Comparison of ENCODE assay signal across 24 cellular contexts in genomic region chr1:25664357-25664796, GRCh38. TPM values are rescaled to one million over a fixed set of nuclear protein-coding genes. Genes with fewer than 3 reads are reported as not detected.
DNase-seq lines count a peak whose midpoint lies in the region; ATAC-seq and TF ChIP-seq lines count a peak whose summit lies in the region.
"Had no signal": no experiment of that assay in that cellular context is flagged by ENCODE, and none has a peak within 500 bp of the region (broad histone marks: within the 10 kb centered on the region; RNA-seq: fewer than 3 reads in every experiment).

No MANE protein-coding gene starts in this region.

- H3K9me3 ChIP-seq in BLaER1, result no peaks in the 10 kb centered on the region
- no peaks in the 10 kb centered on the region for H3K9me3 ChIP-seq in lung (ENCODE audit: control insufficient read depth in 2 of 2, insufficient read depth in 1 of 2, low read length in 1 of 2)
- H3K9me3 ChIP-seq: SK-N-SH, suprapubic skin had no signal

- TF ChIP-seq CTCF in fibroblast of pulmonary artery (IDR thresholded peaks at IDR 0.05; ENCODE audit: low read length, missing control alignments), result no peak
- no peak for TF ChIP-seq CTCF in lung (IDR thresholded peaks at IDR 0.05; ENCODE audit: control extremely low read depth, extremely low read depth)
- no peak for TF ChIP-seq CTCF in GM10248 (IDR thresholded peaks at IDR 0.05; ENCODE audit: control extremely low read depth, extremely low read depth, low read depth, missing control alignments)

- 58 to 68% methylated on average over 7 of the region's 7 CpGs for WGBS in lung, 2 donors

- no peaks in the 10 kb centered on the region for H3K36me3 ChIP-seq in BLaER1
- H3K36me3 ChIP-seq in lung (ENCODE audit: control insufficient read depth in 2 of 2, insufficient read depth in 2 of 2, low read length in 2 of 2), result no peaks in the 10 kb centered on the region
- H3K36me3 ChIP-seq: suprapubic skin had no signal

- peak; percentile 30 for DNase-seq in DMS153 treated with DMSO at 0.1 percent for 48 hours (lab: John Stamatoyannopoulos, UW; ENCODE audit: unreplicated experiment)
- peak; percentile 31 for DNase-seq in fibroblast of pulmonary artery (ENCODE audit: low read depth)
- DNase-seq in lung (ENCODE audit: low spot score), result no peak
- no peak for DNase-seq in GM10248 (ENCODE audit: extremely low spot score)
- no peak for DNase-seq in kidney tubule cell (ENCODE audit: low spot score)
- DNase-seq in NCI-H2029 treated with DMSO at 0.1 percent for 48 hours (lab: John Stamatoyannopoulos, UW), result no peak
- DNase-seq: activated CD4-positive, alpha-beta T cell treated with anti-CD3 and anti-CD28 coated beads for 36 hours; activated naive CD4-positive, alpha-beta T cell treated with anti-CD3 and anti-CD28 coated beads for 36 hours; activated T-cell treated with anti-CD3 and anti-CD28 coated beads, Interleukin-2, amount 50 U/mL, for 4 hours; amniotic stem cell; cortex of kidney; IMR-90; naive thymus-derived CD8-positive, alpha-beta T cell; NCI-H1092; NCI-H2029; NCI-H510A treated with DMSO at 0.1 percent for 48 hours; retina; RPMI8226; SK-N-SH; stimulated activated CD4-positive, alpha-beta T cell treated with anti-CD3 and anti-CD28 coated beads, Interleukin-12 subunit alpha, Interleukin-12 subunit beta, amount 100 ng/mL, for 4 hours; stimulated activated CD4-positive, alpha-beta T cell treated with anti-CD3 and anti-CD28 coated beads, Interleukin-4, amount 100 ng/mL, for 24 hours; stimulated activated naive B cell treated with anti-CD40 and anti-IgM and Interleukin-4, amounts not matched to agents 10 μg/mL and 1 μg/mL and 100 μg/mL, for 72 hours had no signal

- no peak overlapping the region for H3K9ac ChIP-seq in BLaER1
- H3K9ac ChIP-seq: SK-N-SH had no signal

- no peak overlapping the region for H3K27ac ChIP-seq in BLaER1
- no peak overlapping the region for H3K27ac ChIP-seq in lung (ENCODE audit: low read depth in 1 of 2, low read length in 1 of 2)
- H3K27ac ChIP-seq: suprapubic skin had no signal

- no peaks in the 10 kb centered on the region for H4K20me1 ChIP-seq in BLaER1

- peak; percentile 11 for ATAC-seq in lung (ENCODE audit: insufficient read depth, low FRiP score)
- ATAC-seq: activated CD4-positive, alpha-beta T cell treated with anti-CD3 and anti-CD28 coated beads for 36 hours; activated T-cell treated with anti-CD3 and anti-CD28 coated beads, Interleukin-2, amount 50 U/mL, for 4 hours; naive thymus-derived CD8-positive, alpha-beta T cell; stimulated activated naive B cell treated with anti-CD40 and anti-IgM and Interleukin-4, amounts not matched to agents 10 μg/mL and 1 μg/mL and 100 μg/mL, for 72 hours had no signal

- POLR2A ChIA-PET in GM10248 (lab: Yijun Ruan, JAX), result interaction anchor here (0.6 kb wide), 1 partner anchor 116 kb away, joined by 3 read pairs; no protein-coding TSS in a partner anchor

- H3K27me3 ChIP-seq in BLaER1, result no peaks in the 10 kb centered on the region
- H3K27me3 ChIP-seq in lung (ENCODE audit: control insufficient read depth, insufficient read depth), result no peaks in the 10 kb centered on the region
- H3K27me3 ChIP-seq: suprapubic skin had no signal

- CTCF ChIA-PET in GM10248 (lab: Yijun Ruan, JAX), result no interaction called here

- H3K4me1 ChIP-seq in BLaER1, result peaks cover 54% of the 10 kb centered on the region
- peaks cover 3 to 14% of the 10 kb centered on the region in 2 donors for H3K4me1 ChIP-seq in lung (ENCODE audit: control insufficient read depth in 2 of 2, insufficient read depth in 2 of 2, low read length in 2 of 2)

- no peak overlapping the region for H3K4me3 ChIP-seq in BLaER1
- no peak overlapping the region for H3K4me3 ChIP-seq in fibroblast of pulmonary artery (replicated peaks; ENCODE audit: low read depth, low read length)
- H3K4me3 ChIP-seq in lung, result no peak overlapping the region
- H3K4me3 ChIP-seq: suprapubic skin had no signal

- H3K4me2 ChIP-seq in BLaER1, result peak overlapping the region; percentile 83
- H3K4me2 ChIP-seq: SK-N-SH had no signal

RNA-seq across cellular contexts. Expression of gene MAN1C1, which starts 47.8 kb away (rescaled TPM):
- total RNA-seq in lung, result 10 to 100 TPM; 14.5 to 14.7 TPM
- polyA plus RNA-seq in lung, result 10 to 100 TPM in 1 of 2 donors, 1 to 10 TPM in 1; 4.6 to 11.6 TPM

Comparison
In these comparisons a context has a peak if more than half of its experiments do, and no peak if none do; other contexts are left out.
1. DNase-seq: peak in DMS153 treated with DMSO at 0.1 percent for 48 hours (single experiment) and fibroblast of pulmonary artery (single experiment); none in lung (single experiment), GM10248 (single experiment), kidney tubule cell (single experiment) and NCI-H2029 treated with DMSO at 0.1 percent for 48 hours (single experiment).